ENCODE assay signal across 20 cellular contexts in genomic region chr2:151616760-151617339, GRCh38.
DNase-seq lines count a peak whose midpoint lies in the region; ATAC-seq and TF ChIP-seq lines count a peak whose summit lies in the region.
"Had no signal": no experiment of that assay in that cellular context is flagged by ENCODE, and none has a peak within 500 bp of the region (broad histone marks: within the 10 kb centered on the region; RNA-seq: fewer than 3 reads in every experiment).

No MANE protein-coding gene starts in this region.

- no peak overlapping the region for H3K27ac ChIP-seq in endodermal cell (ENCODE audit: low read depth, low read length)
- H3K27ac ChIP-seq in gastrocnemius medialis = peak overlapping the region in 1 of 4 donors; percentile 30
- H3K27ac ChIP-seq: GM23248 had no signal

- no peak overlapping the region for H3K27ac Mint-ChIP-seq in endodermal cell
- H3K27ac Mint-ChIP-seq in neural crest cell (ENCODE audit: unreplicated experiment) = no peak overlapping the region
- no peak overlapping the region for H3K27ac Mint-ChIP-seq in T-helper 17 cell
- H3K27ac Mint-ChIP-seq: CD4-positive, alpha-beta memory T cell had no signal

- H3K27me3 ChIP-seq in Loucy (ENCODE audit: insufficient read depth, low read length, poor library complexity, severe bottlenecking) = no peaks in the 10 kb centered on the region
- no peaks in the 10 kb centered on the region for H3K27me3 ChIP-seq in endodermal cell (ENCODE audit: control insufficient read depth, insufficient read depth, low read length, poor library complexity, severe bottlenecking)
- H3K27me3 ChIP-seq in gastrocnemius medialis = no peaks in the 10 kb centered on the region

- no peaks in the 10 kb centered on the region for H4K20me1 ChIP-seq in Loucy (ENCODE audit: insufficient read depth, low read length, poor library complexity, severe bottlenecking)

- peak; percentile 18; the same call in 1 of the 2 replicates for TF ChIP-seq CTCF in Loucy (conservative IDR thresholded peaks at IDR 0.05; ENCODE audit: low read length)
- TF ChIP-seq CTCF in endodermal cell (conservative IDR thresholded peaks at IDR 0.05) = peak; percentile 60
- TF ChIP-seq CTCF in neural crest cell (conservative IDR thresholded peaks at IDR 0.05) = peak; percentile 30
- no peak for TF ChIP-seq CTCF in gastrocnemius medialis (IDR thresholded peaks at IDR 0.05 in 4 of 5, conservative IDR thresholded peaks at IDR 0.05 in 1 of 5)

- H3K9ac ChIP-seq in Loucy (ENCODE audit: low read depth, low read length, poor library complexity, severe bottlenecking) (no peak overlapping the region), endodermal cell (ENCODE audit: extremely low read depth, low read length, poor library complexity, severe bottlenecking) (no peak overlapping the region)
- H3K9ac ChIP-seq: GM23248 had no signal

- no peaks in the 10 kb centered on the region for H3K36me3 Mint-ChIP-seq in endodermal cell (ENCODE audit: low read depth)
- no peaks in the 10 kb centered on the region for H3K36me3 Mint-ChIP-seq in neural crest cell (ENCODE audit: low read depth)
- H3K36me3 Mint-ChIP-seq in T-helper 17 cell (ENCODE audit: low read depth) = no peaks in the 10 kb centered on the region

- ATAC-seq in gastrocnemius medialis (no peak), HG03108 (IDR thresholded peaks at IDR 0.05; ENCODE audit: unreplicated experiment) (no peak), T-helper 17 cell (no peak)
- ATAC-seq: GM12878 had no signal

- no peak overlapping the region for H3K4me2 ChIP-seq in Loucy (ENCODE audit: low read depth, low read length, poor library complexity, severe bottlenecking)

- no peaks in the 10 kb centered on the region for H3F3A ChIP-seq in Loucy (ENCODE audit: low read depth)

- no peaks in the 10 kb centered on the region for H3K79me2 ChIP-seq in Loucy (ENCODE audit: insufficient read depth, low read length)

- intact Hi-C loops in gastrocnemius medialis (cut with DNase I; ENCODE audit: low total_unique reads) = loop anchor here (5.0 kb wide), 3 partner anchors 50 to 110 kb away; no protein-coding TSS in a partner anchor

- H3K36me3 ChIP-seq in Loucy (ENCODE audit: insufficient read depth, low read length) = no peaks in the 10 kb centered on the region
- H3K36me3 ChIP-seq in endodermal cell (ENCODE audit: control insufficient read depth, insufficient read depth, low read length) = no peaks in the 10 kb centered on the region
- peaks cover 0 to 98% of the 10 kb centered on the region in 2 donors for H3K36me3 ChIP-seq in gastrocnemius medialis

- H3K9me3 Mint-ChIP-seq in endodermal cell = no peaks in the 10 kb centered on the region
- H3K9me3 Mint-ChIP-seq in neural crest cell = no peaks in the 10 kb centered on the region
- H3K9me3 Mint-ChIP-seq: CD4-positive, alpha-beta memory T cell had no signal

- 93 to 100% methylated on average over 1 to 2 of the region's 2 CpGs for WGBS in endodermal cell (ENCODE audit: insufficient coverage in 1 of 2, insufficient read length in 1 of 2), 2 experiments

- H3K9me2 ChIP-seq in Loucy (replicated peaks; ENCODE audit: low read depth, low read length) = no peaks in the 10 kb centered on the region

- H3K27me3 Mint-ChIP-seq in endodermal cell (ENCODE audit: insufficient read depth) = no peaks in the 10 kb centered on the region
- no peaks in the 10 kb centered on the region for H3K27me3 Mint-ChIP-seq in neural crest cell (ENCODE audit: low read depth)
- H3K27me3 Mint-ChIP-seq in T-helper 17 cell = no peaks in the 10 kb centered on the region
- H3K27me3 Mint-ChIP-seq: CD4-positive, alpha-beta memory T cell had no signal

- H3K4me3 ChIP-seq in Loucy (ENCODE audit: low read length, poor library complexity, severe bottlenecking) (no peak overlapping the region), endodermal cell (ENCODE audit: low read length) (no peak overlapping the region), gastrocnemius medialis (no peak overlapping the region)
- H3K4me3 ChIP-seq: GM12878, GM23248 had no signal

- TF ChIP-seq POLR2A in gastrocnemius medialis (IDR thresholded peaks at IDR 0.05) = no peak

- in situ Hi-C loops in ACHN (cut with HindIII; ENCODE audit: low pct_ligation_motif_present, low pct_unique_long_range_greater_than_20kb, low sequenced_read_pairs) = no loop called here
- in situ Hi-C loops in gastrocnemius medialis (cut with MboI; ENCODE audit: low sequenced_read_pairs in 4 of 4) = loop anchor here in 2 of 4 donors (25.0 kb wide), 1 partner anchor 395 kb away; no protein-coding TSS in a partner anchor

- H3K9me3 ChIP-seq in Loucy (ENCODE audit: insufficient read depth, low read depth, low read length) (no peaks in the 10 kb centered on the region), endodermal cell (ENCODE audit: control insufficient read depth, low read length) (no peaks in the 10 kb centered on the region), gastrocnemius medialis (no peaks in the 10 kb centered on the region), T-helper 17 cell (ENCODE audit: control insufficient read depth, low read length, poor library complexity, severe bottlenecking) (no peaks in the 10 kb centered on the region)

- peak; percentile 13 for DNase-seq in ACHN
- DNase-seq in endodermal cell = no peak
- no peak for DNase-seq in neural crest cell (ENCODE audit: low read depth, low spot score)
- no peak for DNase-seq in gastrocnemius medialis
- DNase-seq in NCI-H2107 treated with DMSO at 0.1 percent for 48 hours (lab: John Stamatoyannopoulos, UW; ENCODE audit: unreplicated experiment) = no peak
- no peak for DNase-seq in T-helper 17 cell
- DNase-seq: CD4-positive, alpha-beta memory T cell; DMS153; GM23248; HCEC 1CT; IMR-90; NCI-H1105; NCI-H1694; NCI-H510A; NCI-H774; OCI-M1; SHP77 had no signal

- H3K4me1 Mint-ChIP-seq in endodermal cell = no peaks in the 10 kb centered on the region
- peaks cover 8% of the 10 kb centered on the region for H3K4me1 Mint-ChIP-seq in neural crest cell
- H3K4me1 Mint-ChIP-seq in T-helper 17 cell = peaks cover 14% of the 10 kb centered on the region

- no peak overlapping the region for H3K4me3 Mint-ChIP-seq in endodermal cell
- H3K4me3 Mint-ChIP-seq in neural crest cell = no peak overlapping the region
- no peak overlapping the region for H3K4me3 Mint-ChIP-seq in T-helper 17 cell
- H3K4me3 Mint-ChIP-seq: CD4-positive, alpha-beta memory T cell had no signal

- peaks cover 5% of the 10 kb centered on the region for H3K4me1 ChIP-seq in Loucy (ENCODE audit: insufficient read depth, low read length, poor library complexity, severe bottlenecking)
- H3K4me1 ChIP-seq in endodermal cell (ENCODE audit: control insufficient read depth, insufficient read depth, low read length) = no peaks in the 10 kb centered on the region
- H3K4me1 ChIP-seq in gastrocnemius medialis = peaks cover 0 to 4% of the 10 kb centered on the region in 2 donors

- no peak overlapping the region for H2AFZ ChIP-seq in Loucy (ENCODE audit: low read length)
- H2AFZ ChIP-seq: GM23248 had no signal

Comparison
In these comparisons a context has a peak if more than half of its experiments do, and no peak if none do; other contexts are left out.
1. CTCF ChIP-seq: peak in Loucy (single experiment), endodermal cell (single experiment) and neural crest cell (single experiment); none in gastrocnemius medialis (0 of 5).